Comparison of ENCODE assay signal across 8 cellular contexts in the genomic region with DNA sequence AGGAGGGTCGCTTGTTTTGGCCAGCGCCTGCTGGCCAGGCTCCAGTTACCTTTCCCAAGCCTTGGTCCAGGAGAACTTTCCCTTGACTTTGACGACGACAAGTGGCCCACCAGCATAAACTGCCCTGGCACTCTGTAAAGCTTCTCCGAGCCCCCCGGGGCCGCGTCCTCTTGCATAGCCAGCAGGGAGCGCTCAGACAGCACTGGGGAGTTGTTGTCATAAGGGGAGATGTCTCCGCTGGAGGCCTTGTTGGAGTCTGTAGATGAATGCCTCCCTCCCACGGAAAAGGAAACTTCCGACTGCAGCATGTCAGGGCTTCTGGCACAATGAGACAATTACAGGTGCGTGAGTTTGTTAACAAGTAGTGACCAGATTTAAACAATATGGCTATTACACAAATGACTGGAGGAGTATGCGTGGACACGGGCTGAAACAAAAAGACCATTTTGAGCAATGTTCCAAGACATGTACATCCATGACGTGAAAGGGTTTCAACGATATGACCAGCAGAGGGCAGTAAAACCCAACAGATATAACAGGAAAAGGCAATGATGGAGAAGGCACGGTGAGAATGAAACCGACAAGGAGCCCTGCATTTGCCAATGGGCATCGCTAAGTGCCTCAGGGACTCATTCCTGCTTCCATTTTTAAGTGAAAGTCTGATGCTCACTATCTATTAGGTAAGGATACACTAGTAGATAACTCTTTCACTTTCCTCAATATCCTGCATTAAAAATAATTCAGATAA. TPM values are rescaled to one million over a fixed set of nuclear protein-coding genes. Genes with fewer than 3 reads are reported as not detected.
DNase-seq lines count a peak whose midpoint lies in the region; ATAC-seq, FAIRE-seq and TF ChIP-seq lines count a peak whose summit lies in the region.

No MANE protein-coding gene starts in this region.

- 29% methylated on average over 19 of the region's 20 CpGs for WGBS in suprapubic skin

- TF ChIP-seq POLR2A in suprapubic skin (IDR thresholded peaks at IDR 0.05): no peak

- H3K27me3 ChIP-seq in CD4-positive, CD25-positive, alpha-beta regulatory T cell (ENCODE audit: control insufficient read depth, insufficient read depth, low read length): no peaks in the 10 kb centered on the region
- no peaks in the 10 kb centered on the region for H3K27me3 ChIP-seq in suprapubic skin

- H3K27me3 Mint-ChIP-seq in CD4-positive, CD25-positive, alpha-beta regulatory T cell: peaks cover 5% of the 10 kb centered on the region

- no peak overlapping the region for H3K27ac ChIP-seq in CD4-positive, CD25-positive, alpha-beta regulatory T cell (ENCODE audit: insufficient read depth, low read length, poor library complexity, severe bottlenecking)
- no peak overlapping the region for H3K27ac ChIP-seq in suprapubic skin

- TF ChIP-seq EP300 in suprapubic skin (IDR thresholded peaks at IDR 0.05): no peak

- no peaks in the 10 kb centered on the region for H3K36me3 ChIP-seq in CD4-positive, CD25-positive, alpha-beta regulatory T cell (ENCODE audit: control insufficient read depth, insufficient read depth, low read length)
- H3K36me3 ChIP-seq in mucosa of descending colon (ENCODE audit: low read depth): no peaks in the 10 kb centered on the region
- H3K36me3 ChIP-seq in suprapubic skin: no peaks in the 10 kb centered on the region

- H3K9me3 ChIP-seq in CD4-positive, CD25-positive, alpha-beta regulatory T cell (ENCODE audit: control insufficient read depth in 2 of 2, low read length in 2 of 2): no peaks in the 10 kb centered on the region
- H3K9me3 ChIP-seq in mucosa of descending colon: no peaks in the 10 kb centered on the region
- H3K9me3 ChIP-seq in suprapubic skin: no peaks in the 10 kb centered on the region

- intact Hi-C loops in mucosa of descending colon (cut with DNase I, micrococcal nuclease): loop anchor here in 1 of 2 donors (10.0 kb wide), 1 partner anchor 391 kb away; no protein-coding TSS in a partner anchor

- no peaks in the 10 kb centered on the region for H3K9me3 Mint-ChIP-seq in CD4-positive, CD25-positive, alpha-beta regulatory T cell

- peak in 1 of 2 donors; percentile 53 for ATAC-seq in CD4-positive, CD25-positive, alpha-beta regulatory T cell (ENCODE audit: low read depth in 2 of 2)
- peak; percentile 77 for ATAC-seq in GM18909 (IDR thresholded peaks at IDR 0.05; ENCODE audit: poor library complexity, unreplicated experiment)
- peak; percentile 92 for ATAC-seq in HG03354 (IDR thresholded peaks at IDR 0.05; ENCODE audit: poor library complexity, severe bottlenecking, unreplicated experiment)
- ATAC-seq in mucosa of descending colon: peak; percentile 89

- H3K36me3 Mint-ChIP-seq in CD4-positive, CD25-positive, alpha-beta regulatory T cell: no peaks in the 10 kb centered on the region

- DNase-seq in CD4-positive, CD25-positive, alpha-beta regulatory T cell: peak; percentile 12 to 75 (median 56)
- DNase-seq in NCI-H446 treated with DMSO at 0.1 percent for 48 hours (lab: John Stamatoyannopoulos, UW): peak; percentile 10
- DNase-seq in activated CD4-positive, alpha-beta T cell treated with anti-CD3 and anti-CD28 coated beads, Interleukin-2, amount 50 U/mL, for 4 hours: peak; percentile 8 to 11
- peak in 2 of 3 donors; percentile 44 to 86 for DNase-seq in mucosa of descending colon
- DNase-seq in suprapubic skin (ENCODE audit: low spot score in 2 of 2): no peak

- H3K4me3 Mint-ChIP-seq in CD4-positive, CD25-positive, alpha-beta regulatory T cell: peak overlapping the region in 1 of 4 donors; percentile 13

- peaks cover 0 to 5% (median 0%) of the 10 kb centered on the region in 4 donors for H3K4me1 Mint-ChIP-seq in CD4-positive, CD25-positive, alpha-beta regulatory T cell

- no peak overlapping the region for H3K27ac Mint-ChIP-seq in CD4-positive, CD25-positive, alpha-beta regulatory T cell

- H3K4me1 ChIP-seq in CD4-positive, CD25-positive, alpha-beta regulatory T cell (ENCODE audit: control insufficient read depth, insufficient read depth, low read length, poor library complexity, severe bottlenecking): no peaks in the 10 kb centered on the region
- H3K4me1 ChIP-seq in mucosa of descending colon (ENCODE audit: low read depth) (no peaks in the 10 kb centered on the region), suprapubic skin (peaks cover 3% of the 10 kb centered on the region)

- peak; percentile 64 for FAIRE-seq in endometrium (lab: Jason Lieb, UNC)

- H3K4me3 ChIP-seq in CD4-positive, CD25-positive, alpha-beta regulatory T cell (ENCODE audit: low read depth, low read length): peak overlapping the region; percentile 55
- no peak overlapping the region for H3K4me3 ChIP-seq in mucosa of descending colon
- H3K4me3 ChIP-seq in suprapubic skin: no peak overlapping the region

- TF ChIP-seq CTCF in mucosa of descending colon (IDR thresholded peaks at IDR 0.05) (no peak), suprapubic skin (IDR thresholded peaks at IDR 0.05) (peak; percentile 29 to 55)

RNA-seq across cellular contexts. Expression of a gene that starts 33.0 kb away (rescaled TPM):
- total RNA-seq in CD4-positive, CD25-positive, alpha-beta regulatory T cell: 7.8 TPM
- 10 to 100 TPM; 22.6 to 29.4 (median 25.3) TPM for polyA plus RNA-seq in CD4-positive, CD25-positive, alpha-beta regulatory T cell
- total RNA-seq in mucosa of descending colon (10 to 100 TPM; 36.4 to 42.5 (median 39.7) TPM), suprapubic skin (10 to 100 TPM in 3 of 4 donors, 1 to 10 TPM in 1; 6.8 to 15.2 (median 11.9) TPM)

Comparison
In these comparisons a context has a peak if more than half of its experiments do, and no peak if none do; other contexts are left out.
1. DNase-seq: peak in CD4-positive, CD25-positive, alpha-beta regulatory T cell (3 of 3), NCI-H446 treated with DMSO at 0.1 percent for 48 hours (single experiment), activated CD4-positive, alpha-beta T cell treated with anti-CD3 and anti-CD28 coated beads, Interleukin-2, amount 50 U/mL, for 4 hours (2 of 2) and mucosa of descending colon (2 of 3); none in suprapubic skin (0 of 2).